ENCODE assay signal across 1 cellular context in genomic region chr2:74507145-74507925, GRCh38.
TF ChIP-seq lines count a peak whose summit lies in the region.

Gene PCGF1 (minus strand): TSS chr2:74507695. CDS start chr2:74507668, 27 bp downstream.

TF ChIP-seq in WTC11, 78 proteins besides CTCF, POLR2A, EP300 and RAD21 (continued from another document):
- TF ChIP-seq USF2 (CRISPR knock-in tag; IDR thresholded peaks at IDR 0.05) = peak; percentile 91
- 0 out of 2 replicates have a peak, but pooled peaks have one; percentile 42 for TF ChIP-seq NFE2L1 (CRISPR knock-in tag; IDR thresholded peaks at IDR 0.05)
- no peak for TF ChIP-seq RORB (CRISPR knock-in tag; IDR thresholded peaks at IDR 0.05)
- TF ChIP-seq FOXK1 (CRISPR knock-in tag; IDR thresholded peaks at IDR 0.05) = peak; percentile 87; the same call in 1 of the 2 replicates
- peak; percentile 87 for TF ChIP-seq TEAD1 (CRISPR knock-in tag; IDR thresholded peaks at IDR 0.05)
- TF ChIP-seq SOX15 (CRISPR knock-in tag; IDR thresholded peaks at IDR 0.05) = no peak
- TF ChIP-seq, protein P1, sequence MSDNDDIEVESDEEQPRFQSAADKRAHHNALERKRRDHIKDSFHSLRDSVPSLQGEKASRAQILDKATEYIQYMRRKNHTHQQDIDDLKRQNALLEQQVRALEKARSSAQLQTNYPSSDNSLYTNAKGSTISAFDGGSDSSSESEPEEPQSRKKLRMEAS (CRISPR knock-in tag; IDR thresholded peaks at IDR 0.05) = peak; percentile 89
- TF ChIP-seq SMAD4 (CRISPR knock-in tag; IDR thresholded peaks at IDR 0.05) = no peak
- TF ChIP-seq HMGA2 (CRISPR knock-in tag; IDR thresholded peaks at IDR 0.05) = no peak
- TF ChIP-seq SMAD3 (CRISPR knock-in tag; IDR thresholded peaks at IDR 0.05; ENCODE audit: borderline replicate concordance) = 0 out of 2 replicates have a peak, but pooled peaks have one; percentile 51
- no peak for TF ChIP-seq ZNF263 (CRISPR knock-in tag; IDR thresholded peaks at IDR 0.05; ENCODE audit: low read depth)
